Comparison of ENCODE assay signal across 31 cellular contexts in genomic region chr5:113024298-113024697, GRCh38. TPM values are rescaled to one million over a fixed set of nuclear protein-coding genes. Genes with fewer than 3 reads are reported as not detected.
DNase-seq lines count a peak whose midpoint lies in the region; ATAC-seq and TF ChIP-seq lines count a peak whose summit lies in the region.
"Had no signal": no experiment of that assay in that cellular context is flagged by ENCODE, and none has a peak within 500 bp of the region (broad histone marks: within the 10 kb centered on the region; RNA-seq: fewer than 3 reads in every experiment).

No MANE protein-coding gene starts in this region.

- H3K9me3 ChIP-seq in CD4-positive, CD25-positive, alpha-beta regulatory T cell (ENCODE audit: control insufficient read depth in 2 of 2, low read length in 2 of 2) = no peaks in the 10 kb centered on the region
- no peaks in the 10 kb centered on the region for H3K9me3 ChIP-seq in CD4-positive, alpha-beta T cell (ENCODE audit: control insufficient read depth, low read length)
- H3K9me3 ChIP-seq in RWPE2 (ENCODE audit: severe bottlenecking) = no peaks in the 10 kb centered on the region
- H3K9me3 ChIP-seq in ovary = no peaks in the 10 kb centered on the region
- H3K9me3 ChIP-seq: BLaER1, breast epithelium, gastroesophageal sphincter, lower lobe of right lung, suprapubic skin, upper lobe of right lung had no signal

- no peak for TF ChIP-seq CTCF in CD4-positive, alpha-beta T cell (IDR thresholded peaks at IDR 0.05)
- TF ChIP-seq CTCF in RWPE2 (IDR thresholded peaks at IDR 0.05; ENCODE audit: poor library complexity, severe bottlenecking) = no peak
- no peak for TF ChIP-seq CTCF in ovary (IDR thresholded peaks at IDR 0.05)

- peaks cover 0 to 2% (median 0%) of the 10 kb centered on the region in 7 donors for H3K9me3 Mint-ChIP-seq in CD4-positive, CD25-positive, alpha-beta regulatory T cell
- no peaks in the 10 kb centered on the region for H3K9me3 Mint-ChIP-seq in CD4-positive, alpha-beta T cell
- no peaks in the 10 kb centered on the region for H3K9me3 Mint-ChIP-seq in immature natural killer cell
- H3K9me3 Mint-ChIP-seq: activated T-helper 1 cell treated with anti-CD3 and anti-CD28 coated beads, Interleukin-12 subunit alpha, Interleukin-12 subunit beta, Interleukin-2, Interleukin-4 antibody, amounts not matched to agents 30 ng/mL and 10 ng/mL and 1 ng/mL, durations not matched to agents 14 hours and 24 hours and 36 hours; IgD-negative memory B cell; nephron progenitor cell; stimulated activated memory B cell treated with anti-CD40 and anti-IgM and Interleukin-4, amounts not matched to agents 10 μg/mL and 1 μg/mL and 100 μg/mL, for 72 hours had no signal

- no peak for TF ChIP-seq POLR2A in ovary (IDR thresholded peaks at IDR 0.05)

- peaks cover 22% of the 10 kb centered on the region for H3K36me3 ChIP-seq in CD4-positive, CD25-positive, alpha-beta regulatory T cell (ENCODE audit: control insufficient read depth, insufficient read depth, low read length)
- peaks cover 75% of the 10 kb centered on the region for H3K36me3 ChIP-seq in RWPE2 (ENCODE audit: low read depth)
- no peaks in the 10 kb centered on the region for H3K36me3 ChIP-seq in ovary
- H3K36me3 ChIP-seq: breast epithelium had no signal

- peak overlapping the region; percentile 90 to 96 (median 94) for H3K27ac Mint-ChIP-seq in CD4-positive, CD25-positive, alpha-beta regulatory T cell
- peak overlapping the region; percentile 87 for H3K27ac Mint-ChIP-seq in CD4-positive, alpha-beta T cell
- peak overlapping the region; percentile 88 to 96 (median 91) for H3K27ac Mint-ChIP-seq in immature natural killer cell
- H3K27ac Mint-ChIP-seq: activated naive CD8-positive, alpha-beta T cell; activated T-helper 1 cell treated with anti-CD3 and anti-CD28 coated beads, Interleukin-12 subunit alpha, Interleukin-12 subunit beta, Interleukin-2, Interleukin-4 antibody, amounts not matched to agents 30 ng/mL and 10 ng/mL and 1 ng/mL, durations not matched to agents 14 hours and 24 hours and 36 hours; IgD-negative memory B cell; nephron progenitor cell; stimulated activated memory B cell treated with anti-CD40 and anti-IgM and Interleukin-4, amounts not matched to agents 10 μg/mL and 1 μg/mL and 100 μg/mL, for 72 hours had no signal

- CTCF ChIA-PET in CD4-positive, alpha-beta T cell (lab: Charles Lee) = no interaction called here

- POLR2A ChIA-PET in CD4-positive, alpha-beta T cell (lab: Charles Lee) = interaction anchor here (2.0 kb wide), 1 partner anchor 28 kb away, joined by 10 read pairs; no protein-coding TSS in a partner anchor

- no peak for ATAC-seq in CD4-positive, CD25-positive, alpha-beta regulatory T cell (ENCODE audit: low read depth in 2 of 2)
- no peak for ATAC-seq in CD4-positive, alpha-beta T cell (ENCODE audit: poor library complexity)
- no peak for ATAC-seq in RWPE2 (ENCODE audit: low read depth)
- ATAC-seq: gastroesophageal sphincter; Panc1; stimulated activated memory B cell treated with anti-CD40 and anti-IgM and Interleukin-4, amounts not matched to agents 10 μg/mL and 1 μg/mL and 100 μg/mL, for 72 hours; upper lobe of right lung had no signal

- no peak for DNase-seq in CD4-positive, CD25-positive, alpha-beta regulatory T cell
- no peak for DNase-seq in CD4-positive, alpha-beta T cell
- DNase-seq in RWPE2 (ENCODE audit: low spot score) = no peak
- no peak for DNase-seq in immature natural killer cell
- no peak for DNase-seq in ovary
- no peak for DNase-seq in LoVo (ENCODE audit: low spot score)
- no peak for DNase-seq in SIG-M5 treated with dmso at 0.1 percent for 504 hours (lab: John Stamatoyannopoulos, UW; ENCODE audit: unreplicated experiment)
- DNase-seq: activated CD4-positive, alpha-beta T cell treated with anti-CD3 and anti-CD28 coated beads for 48 hours; DMS79 treated with DMSO at 0.1 percent for 48 hours; GF-D8; HCEC 1CT; lower lobe of right lung; midbrain; NCI-H1436; NCI-H2081; NCI-H2227 treated with DMSO at 0.1 percent for 48 hours; NCI-H526 treated with DMSO at 0.1 percent for 48 hours; nephron progenitor cell; SHP77 treated with DMSO at 0.1 percent for 48 hours; T-helper 9 cell; upper lobe of right lung had no signal

- H3K27me3 ChIP-seq in CD4-positive, CD25-positive, alpha-beta regulatory T cell (ENCODE audit: control insufficient read depth, insufficient read depth, low read length) = no peaks in the 10 kb centered on the region
- no peaks in the 10 kb centered on the region for H3K27me3 ChIP-seq in CD4-positive, alpha-beta T cell (ENCODE audit: control insufficient read depth, insufficient read depth, low read length)
- H3K27me3 ChIP-seq in RWPE2 (ENCODE audit: insufficient read depth, poor library complexity, severe bottlenecking) (no peaks in the 10 kb centered on the region), ovary (no peaks in the 10 kb centered on the region)
- H3K27me3 ChIP-seq: BLaER1, breast epithelium, gastroesophageal sphincter, suprapubic skin, upper lobe of right lung had no signal

- H3K4me1 ChIP-seq in CD4-positive, CD25-positive, alpha-beta regulatory T cell (ENCODE audit: control insufficient read depth, insufficient read depth, low read length, poor library complexity, severe bottlenecking) = peaks cover 42% of the 10 kb centered on the region
- peaks cover 37% of the 10 kb centered on the region for H3K4me1 ChIP-seq in RWPE2 (ENCODE audit: insufficient read depth, poor library complexity, severe bottlenecking)
- no peaks in the 10 kb centered on the region for H3K4me1 ChIP-seq in ovary (ENCODE audit: insufficient read depth)
- H3K4me1 ChIP-seq: breast epithelium, gastroesophageal sphincter, suprapubic skin had no signal

- H3K4me1 Mint-ChIP-seq in CD4-positive, CD25-positive, alpha-beta regulatory T cell = peaks cover 14 to 61% (median 48%) of the 10 kb centered on the region in 4 donors
- H3K4me1 Mint-ChIP-seq in CD4-positive, alpha-beta T cell (ENCODE audit: low read depth) = peaks cover 60% of the 10 kb centered on the region
- H3K4me1 Mint-ChIP-seq in immature natural killer cell = peaks cover 39 to 56% of the 10 kb centered on the region in 2 donors
- H3K4me1 Mint-ChIP-seq: nephron progenitor cell had no signal

- H3K27me3 Mint-ChIP-seq in CD4-positive, CD25-positive, alpha-beta regulatory T cell = peaks cover 5% of the 10 kb centered on the region
- no peaks in the 10 kb centered on the region for H3K27me3 Mint-ChIP-seq in CD4-positive, alpha-beta T cell
- H3K27me3 Mint-ChIP-seq in immature natural killer cell (ENCODE audit: low read depth in 3 of 3) = peaks cover 0 to 2% (median 0%) of the 10 kb centered on the region in 3 donors
- H3K27me3 Mint-ChIP-seq: activated naive CD8-positive, alpha-beta T cell; IgD-negative memory B cell; stimulated activated memory B cell treated with anti-CD40 and anti-IgM and Interleukin-4, amounts not matched to agents 10 μg/mL and 1 μg/mL and 100 μg/mL, for 72 hours had no signal

- H3K4me3 ChIP-seq in CD4-positive, CD25-positive, alpha-beta regulatory T cell (ENCODE audit: low read depth, low read length) = no peak overlapping the region
- H3K4me3 ChIP-seq in RWPE2 (ENCODE audit: severe bottlenecking) = no peak overlapping the region
- no peak overlapping the region for H3K4me3 ChIP-seq in ovary
- H3K4me3 ChIP-seq: BLaER1, breast epithelium, gastroesophageal sphincter, lower lobe of right lung, suprapubic skin, upper lobe of right lung had no signal

- 72 to 86% (median 76%) methylated on average over 4 of the region's 4 CpGs for WGBS in ovary, 3 donors

- intact Hi-C loops in CD4-positive, alpha-beta T cell (cut with DNase I, micrococcal nuclease) = loop anchor here in 1 of 2 experiments (5.0 to 10.0 kb wide), 3 partner anchors 38 to 491 kb away; partner anchors contain the start of gene YTHDC2
- intact Hi-C loops in ovary (cut with DNase I) = no loop called here

- TF ChIP-seq EP300 in ovary (IDR thresholded peaks at IDR 0.05) = no peak

- H3K27ac ChIP-seq in CD4-positive, CD25-positive, alpha-beta regulatory T cell (ENCODE audit: insufficient read depth, low read length, poor library complexity, severe bottlenecking) = peak overlapping the region; percentile 79
- no peak overlapping the region for H3K27ac ChIP-seq in CD4-positive, alpha-beta T cell (ENCODE audit: low read depth, low read length)
- H3K27ac ChIP-seq in RWPE2 (ENCODE audit: poor library complexity, severe bottlenecking) (peak overlapping the region; percentile 96), ovary (no peak overlapping the region)
- H3K27ac ChIP-seq: breast epithelium, gastroesophageal sphincter, lower lobe of right lung, suprapubic skin, upper lobe of right lung, VCaP had no signal

- H3K36me3 Mint-ChIP-seq in CD4-positive, CD25-positive, alpha-beta regulatory T cell = peaks cover 28% of the 10 kb centered on the region
- H3K36me3 Mint-ChIP-seq in CD4-positive, alpha-beta T cell (ENCODE audit: low read depth) = peaks cover 69% of the 10 kb centered on the region
- peaks cover 5 to 20% (median 9%) of the 10 kb centered on the region in 3 donors for H3K36me3 Mint-ChIP-seq in immature natural killer cell

- H3K4me3 Mint-ChIP-seq in CD4-positive, CD25-positive, alpha-beta regulatory T cell = no peak overlapping the region
- no peak overlapping the region for H3K4me3 Mint-ChIP-seq in CD4-positive, alpha-beta T cell
- no peak overlapping the region for H3K4me3 Mint-ChIP-seq in immature natural killer cell
- H3K4me3 Mint-ChIP-seq: activated naive CD8-positive, alpha-beta T cell; activated T-helper 1 cell treated with anti-CD3 and anti-CD28 coated beads, Interleukin-12 subunit alpha, Interleukin-12 subunit beta, Interleukin-2, Interleukin-4 antibody, amounts not matched to agents 30 ng/mL and 10 ng/mL and 1 ng/mL, durations not matched to agents 14 hours and 24 hours and 36 hours; IgD-negative memory B cell; nephron progenitor cell; stimulated activated memory B cell treated with anti-CD40 and anti-IgM and Interleukin-4, amounts not matched to agents 10 μg/mL and 1 μg/mL and 100 μg/mL, for 72 hours had no signal

RNA-seq across cellular contexts. Expression of gene DCP2, which starts 47.7 kb away (rescaled TPM):
- 149 TPM for total RNA-seq in CD4-positive, CD25-positive, alpha-beta regulatory T cell
- polyA plus RNA-seq in CD4-positive, CD25-positive, alpha-beta regulatory T cell = 10 to 100 TPM; 60.7 to 96.4 (median 66.9) TPM
- 10 to 100 TPM; 86.3 to 87.1 TPM for total RNA-seq in CD4-positive, alpha-beta T cell
- 10 to 100 TPM; 31.6 to 70.6 (median 35.9) TPM for polyA plus RNA-seq in immature natural killer cell
- total RNA-seq in ovary = 10 to 100 TPM; 16.4 to 58.7 (median 41.7) TPM
- polyA plus RNA-seq in ovary = 10 to 100 TPM; 12.4 to 13.7 TPM

Comparison
In these comparisons a context has a peak if more than half of its experiments do, and no peak if none do; other contexts are left out.
1. H3K27ac ChIP-seq: peak in CD4-positive, CD25-positive, alpha-beta regulatory T cell (single experiment) and RWPE2 (single experiment); none in CD4-positive, alpha-beta T cell (single experiment) and ovary (0 of 2).
2. Peak in every context shown above with its lines, with median percentiles within 50 percentile points of each other: H3K27ac Mint-ChIP-seq.